ENCODE assay signal across 1 cellular context in the genomic region with DNA sequence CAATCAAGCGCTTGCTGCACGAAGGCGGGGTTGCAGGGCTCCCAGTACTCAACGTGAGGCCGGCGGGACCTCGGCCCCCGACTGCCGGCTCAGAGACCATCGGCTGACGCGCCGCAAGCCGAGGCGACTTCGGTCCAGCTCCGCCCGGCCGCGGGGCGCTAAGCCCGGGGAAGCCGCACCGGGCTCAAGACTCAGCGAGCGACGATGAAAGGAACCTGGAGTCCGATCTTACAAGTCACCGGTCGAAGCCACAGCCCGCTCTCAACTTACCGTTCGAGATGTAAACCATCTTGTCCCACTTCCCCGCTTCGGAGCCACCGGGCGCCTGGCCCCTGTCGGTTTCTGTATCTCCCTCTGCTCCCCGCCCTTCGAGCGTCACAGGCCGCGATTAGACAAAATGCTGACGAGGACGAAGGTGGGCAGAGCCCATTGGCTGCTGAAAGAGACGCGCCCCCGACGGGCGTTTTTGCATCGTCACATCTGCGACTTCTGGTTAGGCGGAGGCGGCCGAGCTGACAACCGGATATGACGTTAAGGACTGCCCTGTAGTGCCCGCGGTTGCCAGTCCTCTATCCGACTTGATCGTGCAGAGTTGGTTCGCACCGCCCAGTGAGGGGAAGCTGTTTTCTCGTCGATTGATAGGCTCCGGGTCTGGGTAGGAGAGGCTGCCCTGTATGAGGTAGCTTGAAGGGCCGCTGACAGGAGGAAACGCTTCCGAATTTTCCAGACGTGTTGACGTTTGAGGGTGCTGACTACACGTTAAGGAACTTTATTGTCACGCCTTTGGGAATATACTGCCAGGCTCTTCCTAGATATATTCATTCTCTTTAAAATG.
TF ChIP-seq lines count a peak whose summit lies in the region.

A gene (minus strand): TSS at position 360 of the 835 bp plus-strand sequence.

TF ChIP-seq in A549, 52 proteins besides CTCF, POLR2A, EP300 and RAD21 (continued from another document):
- TF ChIP-seq SREBF2 (IDR thresholded peaks at IDR 0.05): no peak
- TF ChIP-seq ZFP36 (IDR thresholded peaks at IDR 0.05; ENCODE audit: borderline replicate concordance, partially characterized antibody): no peak
- TF ChIP-seq ZC3H11A (IDR thresholded peaks at IDR 0.05): no peak
- TF ChIP-seq NFE2L2 (conservative IDR thresholded peaks at IDR 0.05; ENCODE audit: low read length): peak; percentile 35
- TF ChIP-seq NPAS2 (CRISPR knock-in tag; IDR thresholded peaks at IDR 0.05; ENCODE audit: borderline replicate concordance): no peak
- TF ChIP-seq, protein P1, sequence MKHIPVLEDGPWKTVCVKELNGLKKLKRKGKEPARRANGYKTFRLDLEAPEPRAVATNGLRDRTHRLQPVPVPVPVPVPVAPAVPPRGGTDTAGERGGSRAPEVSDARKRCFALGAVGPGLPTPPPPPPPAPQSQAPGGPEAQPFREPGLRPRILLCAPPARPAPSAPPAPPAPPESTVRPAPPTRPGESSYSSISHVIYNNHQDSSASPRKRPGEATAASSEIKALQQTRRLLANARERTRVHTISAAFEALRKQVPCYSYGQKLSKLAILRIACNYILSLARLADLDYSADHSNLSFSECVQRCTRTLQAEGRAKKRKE (CRISPR knock-in tag; IDR thresholded peaks at IDR 0.05; ENCODE audit: low read depth): no peak
- no peak for TF ChIP-seq HOXA7 (CRISPR knock-in tag; IDR thresholded peaks at IDR 0.05)
- TF ChIP-seq GATA3 (IDR thresholded peaks at IDR 0.05; ENCODE audit: borderline replicate concordance): 0 out of 2 replicates have a peak, but pooled peaks have one; percentile 18
